Comparison of ENCODE assay signal across 19 cellular contexts in genomic region chr6:91149246-91149645, GRCh38.
"Had no signal": no experiment of that assay in that cellular context is flagged by ENCODE, and none has a peak within 500 bp of the region (broad histone marks: within the 10 kb centered on the region; RNA-seq: fewer than 3 reads in every experiment).

No MANE protein-coding gene starts in this region.

- H3K9me3 ChIP-seq: esophagus muscularis mucosa, left ventricle myocardium inferior, thoracic aorta, uterus had no signal

- H3K27ac Mint-ChIP-seq: activated CD8-positive, alpha-beta memory T cell treated with anti-CD3 and anti-CD28 coated beads, Interleukin-2, amount 10 ng/mL, durations not matched to agents 7 days and 5 days; activated naive CD8-positive, alpha-beta T cell; activated T-cell treated with anti-CD3 and anti-CD28 coated beads, Interleukin-2, amount 50 U/mL, for 24 hours; stimulated activated naive CD8-positive, alpha-beta T cell treated with anti-CD3 and anti-CD28 coated beads, Interleukin-15, amount 100 ng/mL, for 72 hours; T-helper 2 cell treated with Interferon-gamma antibody and Interleukin-4, amounts not matched to agents 5 μg/mL and 100 μg/mL, for 36 hours had no signal

- H3K4me1 Mint-ChIP-seq: activated CD8-positive, alpha-beta memory T cell treated with anti-CD3 and anti-CD28 coated beads, Interleukin-2, amount 10 ng/mL, durations not matched to agents 7 days and 5 days; stimulated activated naive CD8-positive, alpha-beta T cell treated with anti-CD3 and anti-CD28 coated beads, Interleukin-15, amount 100 ng/mL, for 72 hours had no signal

- H3K79me2 ChIP-seq: parathyroid adenoma had no signal

- ATAC-seq: activated CD8-positive, alpha-beta memory T cell treated with anti-CD3 and anti-CD28 coated beads, Interleukin-2, amount 10 ng/mL, durations not matched to agents 7 days and 5 days; foreskin keratinocyte; stimulated activated naive CD8-positive, alpha-beta T cell treated with anti-CD3 and anti-CD28 coated beads, Interleukin-15, amount 100 ng/mL, for 72 hours had no signal

- H3K9ac ChIP-seq: parathyroid adenoma had no signal

- H3K4me1 ChIP-seq: esophagus muscularis mucosa, foreskin keratinocyte, left ventricle myocardium inferior, parathyroid adenoma, uterus had no signal

- H2AFZ ChIP-seq: parathyroid adenoma had no signal

- H3K27me3 Mint-ChIP-seq: activated CD8-positive, alpha-beta memory T cell treated with anti-CD3 and anti-CD28 coated beads, Interleukin-2, amount 10 ng/mL, durations not matched to agents 7 days and 5 days; activated T-cell treated with anti-CD3 and anti-CD28 coated beads, Interleukin-2, amount 50 U/mL, for 24 hours; stimulated activated naive CD8-positive, alpha-beta T cell treated with anti-CD3 and anti-CD28 coated beads, Interleukin-15, amount 100 ng/mL, for 72 hours had no signal

- H3K9me3 Mint-ChIP-seq: activated T-cell treated with anti-CD3 and anti-CD28 coated beads, Interleukin-2, amount 50 U/mL, for 24 hours; stimulated activated naive CD8-positive, alpha-beta T cell treated with anti-CD3 and anti-CD28 coated beads, Interleukin-15, amount 100 ng/mL, for 72 hours; T-helper 2 cell treated with Interferon-gamma antibody and Interleukin-4, amounts not matched to agents 5 μg/mL and 100 μg/mL, for 36 hours had no signal

- H3K27me3 ChIP-seq: esophagus muscularis mucosa, foreskin keratinocyte, uterus had no signal

- H3K4me3 ChIP-seq: esophagus muscularis mucosa, left ventricle myocardium inferior, thoracic aorta, uterus had no signal

- H3K36me3 Mint-ChIP-seq: activated CD8-positive, alpha-beta memory T cell treated with anti-CD3 and anti-CD28 coated beads, Interleukin-2, amount 10 ng/mL, durations not matched to agents 7 days and 5 days; activated naive CD8-positive, alpha-beta T cell had no signal

- H3K36me3 ChIP-seq: esophagus muscularis mucosa, left ventricle myocardium inferior, thoracic aorta, uterus had no signal

- DNase-seq: activated CD4-positive, alpha-beta T cell treated with anti-CD3 and anti-CD28 coated beads, Interleukin-2, amount 50 U/mL, for 48 hours; activated CD4-positive, CD25-positive, alpha-beta regulatory T cell treated with anti-CD3 and anti-CD28 coated beads, Interleukin-2, amount 50 U/mL, for 72 hours; activated CD8-positive, alpha-beta memory T cell treated with anti-CD3 and anti-CD28 coated beads, Interleukin-2, amount 10 ng/mL, durations not matched to agents 7 days and 5 days; activated effector memory CD4-positive, alpha-beta T cell treated with Interleukin-2 at 50 U/mL for 16 hours; activated T-cell treated with anti-CD3 and anti-CD28 coated beads, Interleukin-2, amount 50 U/mL, for 24 hours; foreskin keratinocyte; head of caudate nucleus; islet precursor cell; left ventricle myocardium inferior; midbrain; retina; stimulated activated CD4-positive, alpha-beta T cell treated with anti-CD3 and anti-CD28 coated beads, Interleukin-4, amount 100 ng/mL, for 4 hours; stimulated activated naive CD8-positive, alpha-beta T cell treated with anti-CD3 and anti-CD28 coated beads, Interleukin-15, amount 100 ng/mL, for 72 hours; uterus had no signal

- H3K27ac ChIP-seq: esophagus muscularis mucosa, foreskin keratinocyte, left ventricle myocardium inferior, parathyroid adenoma, thoracic aorta, uterus had no signal

- H3K4me3 Mint-ChIP-seq: activated CD8-positive, alpha-beta memory T cell treated with anti-CD3 and anti-CD28 coated beads, Interleukin-2, amount 10 ng/mL, durations not matched to agents 7 days and 5 days; activated naive CD8-positive, alpha-beta T cell; activated T-cell treated with anti-CD3 and anti-CD28 coated beads, Interleukin-2, amount 50 U/mL, for 24 hours; stimulated activated naive CD8-positive, alpha-beta T cell treated with anti-CD3 and anti-CD28 coated beads, Interleukin-15, amount 100 ng/mL, for 72 hours; T-helper 2 cell treated with Interferon-gamma antibody and Interleukin-4, amounts not matched to agents 5 μg/mL and 100 μg/mL, for 36 hours had no signal
